28 cellular contexts compared by ENCODE assay signal in the genomic region with DNA sequence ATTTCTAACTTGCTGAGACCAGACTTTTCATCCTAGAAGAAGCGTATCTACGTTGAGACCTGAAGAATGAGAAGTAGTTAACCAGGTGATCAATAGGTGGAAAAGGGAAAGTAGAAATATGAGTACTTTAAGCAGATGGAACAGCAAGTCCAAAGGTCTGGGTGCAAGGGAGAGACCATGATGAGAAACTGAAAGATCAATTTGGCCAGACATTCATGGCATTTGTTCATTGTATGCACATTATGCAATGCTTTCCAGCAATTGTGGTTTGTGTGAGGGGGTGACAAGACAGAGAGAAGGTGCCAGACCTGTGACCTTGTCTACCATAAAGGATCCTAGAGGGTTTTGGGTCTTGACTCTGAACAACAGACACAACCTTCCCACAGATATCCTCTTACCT.
"Had no signal": no experiment of that assay in that cellular context is flagged by ENCODE, and none has a peak within 500 bp of the region (broad histone marks: within the 10 kb centered on the region; RNA-seq: fewer than 3 reads in every experiment).

No MANE protein-coding gene starts in this region.

- H3K4me3 ChIP-seq: heart left ventricle, lower lobe of right lung, mucosa of descending colon, pancreas, psoas muscle, smooth muscle cell, suprapubic skin, tibial artery had no signal

- H3K4me3 Mint-ChIP-seq: activated B cell treated with CpG ODN at 0.5 μM for 24 hours; activated CD8-positive, alpha-beta memory T cell treated with anti-CD3 and anti-CD28 coated beads, Interleukin-2, amount 10 ng/mL, durations not matched to agents 7 days and 5 days; activated CD8-positive, alpha-beta T cell treated with anti-CD3 and anti-CD28 coated beads, Interleukin-2, amount 10 ng/mL, durations not matched to agents 7 days and 5 days; activated naive CD4-positive, alpha-beta T cell treated with anti-CD3 and anti-CD28 coated beads, Interleukin-2, amount 50 U/mL, for 24 hours; activated naive CD8-positive, alpha-beta T cell treated with anti-CD3 and anti-CD28 coated beads, Interleukin-2, amount 50 U/mL, for 24 hours; effector memory CD8-positive, alpha-beta T cell; immature natural killer cell; nephron; T-helper 1 cell treated with Interleukin-12 subunit alpha and Interleukin-12 subunit beta and Interleukin-4 antibody, amounts not matched to agents 30 μg/mL and 1 μg/mL, for 36 hours had no signal

- H3K4me2 ChIP-seq: smooth muscle cell had no signal

- H3K36me3 Mint-ChIP-seq: activated CD8-positive, alpha-beta memory T cell treated with anti-CD3 and anti-CD28 coated beads, Interleukin-2, amount 10 ng/mL, durations not matched to agents 7 days and 5 days; activated naive CD4-positive, alpha-beta T cell treated with anti-CD3 and anti-CD28 coated beads, Interleukin-2, amount 50 U/mL, for 24 hours; immature natural killer cell had no signal

- DNase-seq: activated B cell treated with CpG ODN at 0.5 μM for 24 hours; activated CD8-positive, alpha-beta memory T cell treated with anti-CD3 and anti-CD28 coated beads, Interleukin-2, amount 10 ng/mL, durations not matched to agents 7 days and 5 days; activated CD8-positive, alpha-beta T cell treated with anti-CD3 and anti-CD28 coated beads, Interleukin-2, amount 10 ng/mL, durations not matched to agents 7 days and 5 days; activated naive CD8-positive, alpha-beta T cell treated with anti-CD3 and anti-CD28 coated beads, Interleukin-2, amount 50 U/mL, for 24 hours; activated T-cell treated with anti-CD3 and anti-CD28 coated beads, Interleukin-2, amount 50 U/mL, for 48 hours; amygdala; caudate nucleus; cortex of kidney; effector memory CD8-positive, alpha-beta T cell; heart left ventricle; hypothalamus; immature natural killer cell; kidney; lower lobe of right lung; mucosa of descending colon; pancreas; psoas muscle; stimulated activated naive CD4-positive, alpha-beta T cell; SW 1271; T1000; tibial artery had no signal

- H3K36me3 ChIP-seq: heart left ventricle, lower lobe of right lung, pancreas, suprapubic skin, tibial artery had no signal

- H3K9me3 ChIP-seq: lower lobe of right lung, mucosa of descending colon, pancreas, suprapubic skin had no signal

- FAIRE-seq: endothelial cell of umbilical vein, kidney, pancreas had no signal

- H3K4me1 ChIP-seq: pancreas, psoas muscle, suprapubic skin had no signal

- H3K27ac ChIP-seq: heart left ventricle, lower lobe of right lung, pancreas, psoas muscle, suprapubic skin, tibial artery had no signal

- H3K9me3 Mint-ChIP-seq: activated B cell treated with CpG ODN at 0.5 μM for 24 hours; activated naive CD4-positive, alpha-beta T cell treated with anti-CD3 and anti-CD28 coated beads, Interleukin-2, amount 50 U/mL, for 24 hours; activated naive CD8-positive, alpha-beta T cell treated with anti-CD3 and anti-CD28 coated beads, Interleukin-2, amount 50 U/mL, for 24 hours; activated T-helper 2 cell treated with anti-CD3 and anti-CD28 coated beads, Interferon-gamma antibody, Interleukin-2, Interleukin-4, amounts not matched to agents 10 μg/mL and 5 μg/mL and 100 μg/mL, durations not matched to agents 14 hours and 24 hours and 36 hours; effector memory CD8-positive, alpha-beta T cell; nephron; T-helper 1 cell treated with Interleukin-12 subunit alpha and Interleukin-12 subunit beta and Interleukin-4 antibody, amounts not matched to agents 30 μg/mL and 1 μg/mL, for 36 hours had no signal

- H3K27me3 ChIP-seq: heart left ventricle, pancreas, suprapubic skin, tibial artery had no signal

- ATAC-seq: activated CD8-positive, alpha-beta memory T cell treated with anti-CD3 and anti-CD28 coated beads, Interleukin-2, amount 10 ng/mL, durations not matched to agents 7 days and 5 days; activated CD8-positive, alpha-beta T cell treated with anti-CD3 and anti-CD28 coated beads, Interleukin-2, amount 10 ng/mL, durations not matched to agents 7 days and 5 days; activated naive CD8-positive, alpha-beta T cell treated with anti-CD3 and anti-CD28 coated beads, Interleukin-2, amount 50 U/mL, for 24 hours; effector memory CD8-positive, alpha-beta T cell; heart left ventricle; lower lobe of right lung; mucosa of descending colon; pancreas; psoas muscle had no signal

- H3K27me3 Mint-ChIP-seq: activated B cell treated with CpG ODN at 0.5 μM for 24 hours had no signal

- H3K4me1 Mint-ChIP-seq: activated CD8-positive, alpha-beta memory T cell treated with anti-CD3 and anti-CD28 coated beads, Interleukin-2, amount 10 ng/mL, durations not matched to agents 7 days and 5 days; activated naive CD4-positive, alpha-beta T cell treated with anti-CD3 and anti-CD28 coated beads, Interleukin-2, amount 50 U/mL, for 24 hours; activated naive CD8-positive, alpha-beta T cell treated with anti-CD3 and anti-CD28 coated beads, Interleukin-2, amount 50 U/mL, for 24 hours; immature natural killer cell had no signal

- H3K27ac Mint-ChIP-seq: activated B cell treated with CpG ODN at 0.5 μM for 24 hours; activated CD8-positive, alpha-beta memory T cell treated with anti-CD3 and anti-CD28 coated beads, Interleukin-2, amount 10 ng/mL, durations not matched to agents 7 days and 5 days; activated CD8-positive, alpha-beta T cell treated with anti-CD3 and anti-CD28 coated beads, Interleukin-2, amount 10 ng/mL, durations not matched to agents 7 days and 5 days; activated naive CD4-positive, alpha-beta T cell treated with anti-CD3 and anti-CD28 coated beads, Interleukin-2, amount 50 U/mL, for 24 hours; activated naive CD8-positive, alpha-beta T cell treated with anti-CD3 and anti-CD28 coated beads, Interleukin-2, amount 50 U/mL, for 24 hours; activated T-helper 2 cell treated with anti-CD3 and anti-CD28 coated beads, Interferon-gamma antibody, Interleukin-2, Interleukin-4, amounts not matched to agents 10 μg/mL and 5 μg/mL and 100 μg/mL, durations not matched to agents 14 hours and 24 hours and 36 hours; effector memory CD8-positive, alpha-beta T cell; immature natural killer cell; T-helper 1 cell treated with Interleukin-12 subunit alpha and Interleukin-12 subunit beta and Interleukin-4 antibody, amounts not matched to agents 30 μg/mL and 1 μg/mL, for 36 hours had no signal
